Comparison of ENCODE assay signal across 15 cellular contexts in genomic region chr19:54470276-54470887, GRCh38. TPM values are rescaled to one million over a fixed set of nuclear protein-coding genes. Genes with fewer than 3 reads are reported as not detected.
DNase-seq lines count a peak whose midpoint lies in the region; ATAC-seq, FAIRE-seq and TF ChIP-seq lines count a peak whose summit lies in the region.
"Had no signal": no experiment of that assay in that cellular context is flagged by ENCODE, and none has a peak within 500 bp of the region (broad histone marks: within the 10 kb centered on the region; RNA-seq: fewer than 3 reads in every experiment).

No MANE protein-coding gene starts in this region.

- H3K36me3 Mint-ChIP-seq in activated T-cell treated with anti-CD3 and anti-CD28 coated beads, Interleukin-2, amount 50 U/mL, for 72 hours (ENCODE audit: insufficient read depth in 2 of 2): peaks cover 0 to 4% of the 10 kb centered on the region in 2 donors
- H3K36me3 Mint-ChIP-seq in activated T-cell treated with anti-CD3 and anti-CD28 coated beads, Interleukin-2, amount 50 U/mL, for 24 hours (ENCODE audit: low read depth): no peaks in the 10 kb centered on the region

- H3K14ac ChIP-seq in mesenchymal stem cell (ENCODE audit: low read length in 2 of 2): no peak overlapping the region

- 82% methylated on average over 9 of the region's 10 CpGs for WGBS in mesenchymal stem cell
- 65% methylated on average over 10 of the region's 10 CpGs for WGBS in suprapubic skin
- WGBS in testis, 2 donors: 55 to 61% methylated on average over 10 of the region's 10 CpGs

- no peak overlapping the region for H2AK5ac ChIP-seq in mesenchymal stem cell (ENCODE audit: low read length, severe bottlenecking)

- no peak overlapping the region for H3K23ac ChIP-seq in mesenchymal stem cell (ENCODE audit: low read length in 2 of 2)

- H4K8ac ChIP-seq in mesenchymal stem cell (ENCODE audit: low read length): no peak overlapping the region

- H2BK120ac ChIP-seq in mesenchymal stem cell (ENCODE audit: low read depth, low read length): no peak overlapping the region

- peak overlapping the region; percentile 23 to 56 for H3K4me3 Mint-ChIP-seq in activated T-cell treated with anti-CD3 and anti-CD28 coated beads, Interleukin-2, amount 50 U/mL, for 72 hours
- H3K4me3 Mint-ChIP-seq in activated T-cell treated with anti-CD3 and anti-CD28 coated beads, Interleukin-2, amount 50 U/mL, for 24 hours: no peak overlapping the region
- H3K4me3 Mint-ChIP-seq: activated CD4-positive, alpha-beta T cell treated with anti-CD3 and anti-CD28 coated beads, Interleukin-2, amount 10 ng/mL, durations not matched to agents 24 days and 14 days had no signal

- H3K27ac ChIP-seq in mesenchymal stem cell (ENCODE audit: low read length, poor library complexity, severe bottlenecking) (no peak overlapping the region), suprapubic skin (peak overlapping the region; percentile 82), testis (no peak overlapping the region)
- H3K27ac ChIP-seq: SJCRH30 had no signal

- no peak overlapping the region for H3K27ac Mint-ChIP-seq in activated T-cell treated with anti-CD3 and anti-CD28 coated beads, Interleukin-2, amount 50 U/mL, for 72 hours
- no peak overlapping the region for H3K27ac Mint-ChIP-seq in activated T-cell treated with anti-CD3 and anti-CD28 coated beads, Interleukin-2, amount 50 U/mL, for 24 hours
- H3K27ac Mint-ChIP-seq: activated CD4-positive, alpha-beta T cell treated with anti-CD3 and anti-CD28 coated beads, Interleukin-2, amount 10 ng/mL, durations not matched to agents 24 days and 14 days had no signal

- no peak overlapping the region for H2BK12ac ChIP-seq in mesenchymal stem cell (ENCODE audit: low read length in 2 of 2)

- H2AFZ ChIP-seq in mesenchymal stem cell (ENCODE audit: low read depth, low read length): no peak overlapping the region

- TF ChIP-seq CTCF in bronchial epithelial cell (IDR thresholded peaks at IDR 0.05; ENCODE audit: insufficient read depth, low read length, severe bottlenecking) (no peak), suprapubic skin (IDR thresholded peaks at IDR 0.05) (no peak), testis (IDR thresholded peaks at IDR 0.05) (no peak)

- H3K4ac ChIP-seq in mesenchymal stem cell (ENCODE audit: low read depth in 1 of 2, low read length in 2 of 2): no peak overlapping the region

- H3K4me1 ChIP-seq in mesenchymal stem cell (ENCODE audit: control insufficient read depth, insufficient read depth, low read depth, low read length) (peaks cover 18% of the 10 kb centered on the region), suprapubic skin (peaks cover 38% of the 10 kb centered on the region), testis (peaks cover 9% of the 10 kb centered on the region)
- H3K4me1 ChIP-seq: SJCRH30 had no signal

- intact Hi-C loops in testis (cut with DNase I; ENCODE audit: low total_unique reads): no loop called here

- no peak for TF ChIP-seq POLR2A in suprapubic skin (IDR thresholded peaks at IDR 0.05)
- no peak for TF ChIP-seq POLR2A in testis (IDR thresholded peaks at IDR 0.05)

- H3K79me1 ChIP-seq in mesenchymal stem cell (replicated peaks; ENCODE audit: low read length, poor library complexity, severe bottlenecking): no peaks in the 10 kb centered on the region

- H3K9me3 Mint-ChIP-seq in activated T-cell treated with anti-CD3 and anti-CD28 coated beads, Interleukin-2, amount 50 U/mL, for 72 hours: no peaks in the 10 kb centered on the region
- no peaks in the 10 kb centered on the region for H3K9me3 Mint-ChIP-seq in activated T-cell treated with anti-CD3 and anti-CD28 coated beads, Interleukin-2, amount 50 U/mL, for 24 hours
- H3K9me3 Mint-ChIP-seq: activated CD4-positive, alpha-beta T cell treated with anti-CD3 and anti-CD28 coated beads, Interleukin-2, amount 10 ng/mL, durations not matched to agents 24 days and 14 days had no signal

- DNase-seq in activated T-cell treated with anti-CD3 and anti-CD28 coated beads, Interleukin-2, amount 50 U/mL, for 72 hours: no peak
- DNase-seq in activated T-cell treated with anti-CD3 and anti-CD28 coated beads, Interleukin-2, amount 50 U/mL, for 24 hours: no peak
- DNase-seq in bronchial epithelial cell (ENCODE audit: low read depth): no peak
- no peak for DNase-seq in mesenchymal stem cell
- DNase-seq in suprapubic skin (ENCODE audit: low spot score in 2 of 2): peak in 1 of 2 donors; percentile 54
- DNase-seq in testis: no peak
- no peak for DNase-seq in dermis blood vessel endothelial cell
- DNase-seq: activated CD4-positive, alpha-beta T cell treated with anti-CD3 and anti-CD28 coated beads, Interleukin-2, amount 10 ng/mL, durations not matched to agents 24 days and 14 days; stimulated activated CD4-positive, alpha-beta T cell treated with anti-CD3 and anti-CD28 coated beads, Interleukin-1b, Interleukin-23, amount 100 ng/mL, for 48 hours had no signal

- no peak overlapping the region for H4K91ac ChIP-seq in mesenchymal stem cell (ENCODE audit: low read length)

- no peak for FAIRE-seq in bronchial epithelial cell (lab: Jason Lieb, UNC)

- H3K18ac ChIP-seq in mesenchymal stem cell (ENCODE audit: low read depth in 1 of 2, low read length in 2 of 2): no peak overlapping the region

- peaks cover 34% of the 10 kb centered on the region for H3K27me3 Mint-ChIP-seq in activated T-cell treated with anti-CD3 and anti-CD28 coated beads, Interleukin-2, amount 50 U/mL, for 72 hours (ENCODE audit: low read depth)
- peaks cover 58% of the 10 kb centered on the region for H3K27me3 Mint-ChIP-seq in activated T-cell treated with anti-CD3 and anti-CD28 coated beads, Interleukin-2, amount 50 U/mL, for 24 hours

- no peak for TF ChIP-seq EP300 in suprapubic skin (IDR thresholded peaks at IDR 0.05)

- H3K27me3 ChIP-seq in bronchial epithelial cell (ENCODE audit: control insufficient read depth, insufficient read depth, low read length) (no peaks in the 10 kb centered on the region), mesenchymal stem cell (ENCODE audit: control insufficient read depth in 1 of 2, insufficient read depth in 1 of 2, low read length in 2 of 2) (peaks cover 12 to 22% of the 10 kb centered on the region in 2 experiments), suprapubic skin (no peaks in the 10 kb centered on the region), testis (no peaks in the 10 kb centered on the region)

- peaks cover 25% of the 10 kb centered on the region for H3K4me1 Mint-ChIP-seq in activated T-cell treated with anti-CD3 and anti-CD28 coated beads, Interleukin-2, amount 50 U/mL, for 72 hours (ENCODE audit: low read depth)
- H3K4me1 Mint-ChIP-seq in activated T-cell treated with anti-CD3 and anti-CD28 coated beads, Interleukin-2, amount 50 U/mL, for 24 hours (ENCODE audit: low read depth): peaks cover 12% of the 10 kb centered on the region

- H3K9me3 ChIP-seq in mesenchymal stem cell (ENCODE audit: control insufficient read depth, low read length) (no peaks in the 10 kb centered on the region), suprapubic skin (no peaks in the 10 kb centered on the region), testis (no peaks in the 10 kb centered on the region)
- H3K9me3 ChIP-seq: SJCRH30 had no signal

- no peaks in the 10 kb centered on the region for H3K36me3 ChIP-seq in bronchial epithelial cell (ENCODE audit: control insufficient read depth, insufficient read depth, low read length)
- peaks cover 0 to under 1% of the 10 kb centered on the region in 2 experiments for H3K36me3 ChIP-seq in mesenchymal stem cell (ENCODE audit: control insufficient read depth in 1 of 2, insufficient read depth in 2 of 2, low read depth in 1 of 2, low read length in 2 of 2)
- no peaks in the 10 kb centered on the region for H3K36me3 ChIP-seq in suprapubic skin
- no peaks in the 10 kb centered on the region for H3K36me3 ChIP-seq in testis (ENCODE audit: low read depth, missing control alignments)
- H3K36me3 ChIP-seq: SJCRH30 had no signal

- no peak overlapping the region for H2BK15ac ChIP-seq in mesenchymal stem cell (ENCODE audit: low read depth, poor library complexity, severe bottlenecking)

- peak overlapping the region; percentile 74 for H3K9ac ChIP-seq in mesenchymal stem cell (ENCODE audit: low read length)

- no peak overlapping the region for H2BK5ac ChIP-seq in mesenchymal stem cell (ENCODE audit: low read depth, low read length, poor library complexity, severe bottlenecking)

- H3K4me3 ChIP-seq in bronchial epithelial cell (ENCODE audit: low read depth, low read length) (peak overlapping the region; percentile 64), mesenchymal stem cell (ENCODE audit: insufficient read depth in 1 of 2, low read depth in 1 of 2, low read length in 2 of 2) (peak overlapping the region in 1 of 2 experiments; percentile 64), suprapubic skin (peak overlapping the region; percentile 59), testis (no peak overlapping the region)

- no peak overlapping the region for H3K4me2 ChIP-seq in mesenchymal stem cell (ENCODE audit: low read length, poor library complexity, severe bottlenecking)

- ATAC-seq in activated T-cell treated with anti-CD3 and anti-CD28 coated beads, Interleukin-2, amount 50 U/mL, for 72 hours (replicated peaks in 1 of 2): peak in 1 of 2 donors; percentile 18
- ATAC-seq in GM21737 (IDR thresholded peaks at IDR 0.05; ENCODE audit: unreplicated experiment): no peak

RNA-seq across cellular contexts. Expression of gene CDC42EP5, which starts 2.7 kb away (rescaled TPM):
- total RNA-seq in activated T-cell treated with anti-CD3 and anti-CD28 coated beads, Interleukin-2, amount 50 U/mL, for 72 hours: under 1 TPM in 1 of 2 donors, not detected in 1; 0.30 TPM
- total RNA-seq in bronchial epithelial cell (18.2 and 20.4 TPM in 2 replicates), suprapubic skin (1 to 10 TPM; 4.2 to 9.4 (median 5.5) TPM), testis (10 to 100 TPM; 10.2 to 11.9 TPM), dermis blood vessel endothelial cell (86.9 and 136 TPM in 2 replicates)
- polyA plus RNA-seq in mesenchymal stem cell (2013, experiment 1 of 2): 85.0 TPM
- 94.3 TPM for polyA plus RNA-seq in mesenchymal stem cell (2013, experiment 2 of 2)
- polyA plus RNA-seq in testis (ENCODE audit: insufficient read depth, low read depth, low replicate concordance): 7.8 TPM

RNA-seq across cellular contexts. Expression of gene LENG9, which starts 6.8 kb away (rescaled TPM):
- total RNA-seq in activated T-cell treated with anti-CD3 and anti-CD28 coated beads, Interleukin-2, amount 50 U/mL, for 72 hours: 1 to 10 TPM; 3.1 to 5.8 TPM
- total RNA-seq in bronchial epithelial cell (6.5 and 15.0 TPM in 2 replicates), suprapubic skin (1 to 10 TPM; 3.1 to 7.9 (median 4.1) TPM), testis (1 to 10 TPM; 5.6 to 5.8 TPM), dermis blood vessel endothelial cell (6.0 and 7.5 TPM in 2 replicates)
- 2.7 TPM for polyA plus RNA-seq in mesenchymal stem cell (2013, experiment 1 of 2)
- polyA plus RNA-seq in mesenchymal stem cell (2013, experiment 2 of 2): 2.4 TPM
- polyA plus RNA-seq in testis (ENCODE audit: insufficient read depth, low read depth, low replicate concordance): 1.9 TPM

RNA-seq across cellular contexts. Expression of gene LENG8, which starts 21.4 kb away (rescaled TPM):
- 100 to 1,000 TPM; 221 to 283 TPM for total RNA-seq in activated T-cell treated with anti-CD3 and anti-CD28 coated beads, Interleukin-2, amount 50 U/mL, for 72 hours
- total RNA-seq in bronchial epithelial cell: 26.3 and 37.8 TPM in 2 replicates
- 130 TPM for polyA plus RNA-seq in mesenchymal stem cell (2013, experiment 1 of 2)
- polyA plus RNA-seq in mesenchymal stem cell (2013, experiment 2 of 2): 111 TPM
- total RNA-seq in suprapubic skin: 100 to 1,000 TPM in 2 of 4 donors, 10 to 100 TPM in 2; 80.4 to 410 (median 124) TPM
- 100 to 1,000 TPM; 313 to 507 TPM for total RNA-seq in testis
- 167 TPM for polyA plus RNA-seq in testis (ENCODE audit: insufficient read depth, low read depth, low replicate concordance)
- total RNA-seq in dermis blood vessel endothelial cell: 40.7 and 41.0 TPM in 2 replicates

RNA-seq across cellular contexts. Expression of gene LAIR2, which starts 32.2 kb away (rescaled TPM):
- total RNA-seq in activated T-cell treated with anti-CD3 and anti-CD28 coated beads, Interleukin-2, amount 50 U/mL, for 72 hours: 10 to 100 TPM in 1 of 2 donors, under 1 TPM in 1; 0.83 to 14.2 TPM
- total RNA-seq in bronchial epithelial cell: not detected in 2 replicates
- polyA plus RNA-seq in mesenchymal stem cell (2013, experiment 1 of 2): not detected
- polyA plus RNA-seq in mesenchymal stem cell (2013, experiment 2 of 2): not detected
- total RNA-seq in suprapubic skin: not detected
- not detected for total RNA-seq in testis
- polyA plus RNA-seq in testis (ENCODE audit: insufficient read depth, low read depth, low replicate concordance): 0.65 TPM
- not detected in 2 replicates for total RNA-seq in dermis blood vessel endothelial cell
- total RNA-seq: fibroblast of lung, HT1080, lung microvascular endothelial cell, SJCRH30, temporal lobe had no signal
- polyA plus RNA-seq: fibroblast of lung had no signal

RNA-seq across cellular contexts. Expression of gene TTYH1, which starts 55.1 kb away (rescaled TPM):
- under 1 TPM; 0.32 to 0.41 TPM for total RNA-seq in activated T-cell treated with anti-CD3 and anti-CD28 coated beads, Interleukin-2, amount 50 U/mL, for 72 hours
- total RNA-seq in bronchial epithelial cell: 0.26 TPM in 1 of 2 replicates, not detected in the other
- polyA plus RNA-seq in mesenchymal stem cell (2013, experiment 1 of 2): 0.04 TPM
- not detected for polyA plus RNA-seq in mesenchymal stem cell (2013, experiment 2 of 2)
- total RNA-seq in suprapubic skin: 10 to 100 TPM; 11.2 to 20.4 (median 12.5) TPM
- 100 to 1,000 TPM; 226 to 248 TPM for total RNA-seq in testis
- 126 TPM for polyA plus RNA-seq in testis (ENCODE audit: insufficient read depth, low read depth, low replicate concordance)
- not detected in 2 replicates for total RNA-seq in dermis blood vessel endothelial cell
- total RNA-seq: fibroblast of lung, HT1080, lung microvascular endothelial cell, SJCRH30 had no signal
- polyA plus RNA-seq: fibroblast of lung had no signal

Comparison
In these comparisons a context has a peak if more than half of its experiments do, and no peak if none do; other contexts are left out.
1. H3K4me3 ChIP-seq: peak in bronchial epithelial cell (single experiment) and suprapubic skin (single experiment); none in testis (0 of 2).